ENCODE assay signal across 17 cellular contexts in the genomic region with DNA sequence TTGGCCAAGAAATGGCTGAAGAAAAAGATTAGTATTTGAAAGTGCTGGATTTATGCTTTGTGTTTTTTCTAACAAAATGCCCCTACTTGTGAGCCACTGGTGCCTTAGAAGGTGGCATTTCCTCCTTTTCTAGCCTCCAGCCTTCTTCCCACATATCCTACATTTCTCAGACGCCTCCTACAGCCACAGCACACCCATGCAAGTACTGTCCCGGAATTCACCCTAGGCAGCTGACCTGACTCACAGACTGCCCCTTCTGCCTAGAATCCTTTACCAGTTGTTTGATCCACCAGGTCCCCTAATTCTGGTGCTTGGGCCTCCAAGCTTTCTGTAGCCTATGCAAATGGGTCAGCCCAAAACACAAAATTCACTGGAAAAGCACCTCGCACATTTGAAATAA.
A peak's percentile ranks its signal among the peaks of the same experiment; 100 is the strongest.
DNase-seq lines count a peak whose midpoint lies in the region; ATAC-seq, FAIRE-seq and TF ChIP-seq lines count a peak whose summit lies in the region.
"Had no signal": no experiment of that assay in that cellular context is flagged by ENCODE, and none has a peak within 500 bp of the region (broad histone marks: within the 10 kb centered on the region; RNA-seq: fewer than 3 reads in every experiment).

No MANE protein-coding gene starts in this region.

- TF ChIP-seq CTCF in astrocyte (IDR thresholded peaks at IDR 0.05; ENCODE audit: insufficient read depth, low read depth, low read length) (no peak), type B pancreatic cell (conservative IDR thresholded peaks at IDR 0.05) (no peak)

- no peak overlapping the region for H2AFZ ChIP-seq in astrocyte (ENCODE audit: low read depth, low read length)

- peaks cover 65% of the 10 kb centered on the region for H3K4me1 Mint-ChIP-seq in activated naive CD8-positive, alpha-beta T cell (ENCODE audit: low read depth)
- peaks cover 39% of the 10 kb centered on the region for H3K4me1 Mint-ChIP-seq in activated naive CD8-positive, alpha-beta T cell treated with anti-CD3 and anti-CD28 coated beads for 36 hours
- H3K4me1 Mint-ChIP-seq in astrocyte (ENCODE audit: low read depth, unreplicated experiment): peaks cover 35% of the 10 kb centered on the region
- H3K4me1 Mint-ChIP-seq in type B pancreatic cell (ENCODE audit: unreplicated experiment): peaks cover 35% of the 10 kb centered on the region

- H3K27me3 Mint-ChIP-seq in activated naive CD8-positive, alpha-beta T cell: no peaks in the 10 kb centered on the region
- no peaks in the 10 kb centered on the region for H3K27me3 Mint-ChIP-seq in activated naive CD8-positive, alpha-beta T cell treated with anti-CD3 and anti-CD28 coated beads for 36 hours
- no peaks in the 10 kb centered on the region for H3K27me3 Mint-ChIP-seq in astrocyte (ENCODE audit: low read depth, unreplicated experiment)
- no peaks in the 10 kb centered on the region for H3K27me3 Mint-ChIP-seq in type B pancreatic cell
- H3K27me3 Mint-ChIP-seq: CD8-positive, alpha-beta memory T cell had no signal

- H3K9ac ChIP-seq in astrocyte (ENCODE audit: low read length): no peak overlapping the region

- H3K79me2 ChIP-seq in astrocyte (ENCODE audit: insufficient read depth, low read length): peaks cover 24% of the 10 kb centered on the region

- H3K4me1 ChIP-seq in astrocyte (ENCODE audit: insufficient read depth, low read length): peaks cover 6% of the 10 kb centered on the region

- no peaks in the 10 kb centered on the region for H3K36me3 ChIP-seq in astrocyte (ENCODE audit: insufficient read depth, low read length)
- H3K36me3 ChIP-seq: cardiac muscle cell had no signal

- peaks cover 21% of the 10 kb centered on the region for H3K36me3 Mint-ChIP-seq in activated naive CD8-positive, alpha-beta T cell
- H3K36me3 Mint-ChIP-seq in activated naive CD8-positive, alpha-beta T cell treated with anti-CD3 and anti-CD28 coated beads for 36 hours: peaks cover 57% of the 10 kb centered on the region
- H3K36me3 Mint-ChIP-seq in astrocyte (ENCODE audit: low read depth, unreplicated experiment): peaks cover 12% of the 10 kb centered on the region
- peaks cover 21% of the 10 kb centered on the region for H3K36me3 Mint-ChIP-seq in type B pancreatic cell

- H3K9me3 ChIP-seq in astrocyte (ENCODE audit: insufficient read depth, low read depth, low read length): no peaks in the 10 kb centered on the region
- H3K9me3 ChIP-seq: A549 had no signal

- no peaks in the 10 kb centered on the region for H3K27me3 ChIP-seq in astrocyte (ENCODE audit: insufficient read depth, low read length)
- H3K27me3 ChIP-seq: cardiac muscle cell had no signal

- no peak overlapping the region for H3K4me3 Mint-ChIP-seq in activated naive CD8-positive, alpha-beta T cell
- no peak overlapping the region for H3K4me3 Mint-ChIP-seq in activated naive CD8-positive, alpha-beta T cell treated with anti-CD3 and anti-CD28 coated beads for 36 hours
- H3K4me3 Mint-ChIP-seq in astrocyte (ENCODE audit: unreplicated experiment) (no peak overlapping the region), type B pancreatic cell (no peak overlapping the region)
- H3K4me3 Mint-ChIP-seq: CD8-positive, alpha-beta memory T cell had no signal

- no peak overlapping the region for H3K4me2 ChIP-seq in astrocyte (ENCODE audit: low read length)
- H3K4me2 ChIP-seq: A549 had no signal

- peak overlapping the region; percentile 83 for H3K27ac Mint-ChIP-seq in activated naive CD8-positive, alpha-beta T cell
- no peak overlapping the region for H3K27ac Mint-ChIP-seq in activated naive CD8-positive, alpha-beta T cell treated with anti-CD3 and anti-CD28 coated beads for 36 hours
- peak overlapping the region; percentile 42 for H3K27ac Mint-ChIP-seq in astrocyte (ENCODE audit: unreplicated experiment)
- peak overlapping the region; percentile 48 for H3K27ac Mint-ChIP-seq in type B pancreatic cell

- peaks cover 76% of the 10 kb centered on the region for H4K20me1 ChIP-seq in astrocyte (ENCODE audit: insufficient read depth, low read length)

- H3K9me3 Mint-ChIP-seq in activated naive CD8-positive, alpha-beta T cell (ENCODE audit: low read depth): no peaks in the 10 kb centered on the region
- peaks cover 7% of the 10 kb centered on the region for H3K9me3 Mint-ChIP-seq in activated naive CD8-positive, alpha-beta T cell treated with anti-CD3 and anti-CD28 coated beads for 36 hours
- H3K9me3 Mint-ChIP-seq in astrocyte (ENCODE audit: unreplicated experiment) (peaks cover 2% of the 10 kb centered on the region), type B pancreatic cell (no peaks in the 10 kb centered on the region)
- H3K9me3 Mint-ChIP-seq: CD8-positive, alpha-beta memory T cell had no signal

- FAIRE-seq in astrocyte (lab: Jason Lieb, UNC): no peak
- FAIRE-seq: A549 had no signal

- no peak overlapping the region for H3K4me3 ChIP-seq in astrocyte (ENCODE audit: insufficient read depth, low read depth, low read length)
- H3K4me3 ChIP-seq: A549, cardiac muscle cell had no signal

- ATAC-seq in HG03439 (IDR thresholded peaks at IDR 0.05; ENCODE audit: unreplicated experiment): no peak
- ATAC-seq: A549, Panc1 had no signal

- no peak overlapping the region for H3K27ac ChIP-seq in astrocyte (ENCODE audit: low read depth, low read length)
- H3K27ac ChIP-seq: A549, cardiac muscle cell had no signal

- DNase-seq in activated naive CD8-positive, alpha-beta T cell treated with anti-CD3 and anti-CD28 coated beads for 36 hours: no peak
- DNase-seq in astrocyte (ENCODE audit: low read depth) (peak; percentile 50), iris pigment epithelial cell (ENCODE audit: low read depth) (peak; percentile 47), type B pancreatic cell (ENCODE audit: extremely low spot score, unreplicated experiment) (no peak), activated gamma-delta T cell treated with Interleukin-2 at 50 U/mL for 16 hours (no peak)
- no peak for DNase-seq in activated CD4-positive, alpha-beta T cell treated with anti-CD3 and anti-CD28 coated beads, Interleukin-2, amount 50 U/mL, for 48 hours
- DNase-seq: activated gamma-delta T cell; CD8-positive, alpha-beta memory T cell; GDM1; kidney glomerular epithelial cell; NCI-H1930; NCI-H748 treated with DMSO at 0.1 percent for 48 hours had no signal

Comparison
In these comparisons a context has a peak if more than half of its experiments do, and no peak if none do; other contexts are left out.
1. DNase-seq: peak in astrocyte (single experiment) and iris pigment epithelial cell (single experiment); none in activated naive CD8-positive, alpha-beta T cell treated with anti-CD3 and anti-CD28 coated beads for 36 hours (single experiment), type B pancreatic cell (single experiment), activated CD4-positive, alpha-beta T cell treated with anti-CD3 and anti-CD28 coated beads, Interleukin-2, amount 50 U/mL, for 48 hours (0 of 2) and activated gamma-delta T cell treated with Interleukin-2 at 50 U/mL for 16 hours (single experiment).